Comparison of ENCODE assay signal across 10 cellular contexts in the genomic region with DNA sequence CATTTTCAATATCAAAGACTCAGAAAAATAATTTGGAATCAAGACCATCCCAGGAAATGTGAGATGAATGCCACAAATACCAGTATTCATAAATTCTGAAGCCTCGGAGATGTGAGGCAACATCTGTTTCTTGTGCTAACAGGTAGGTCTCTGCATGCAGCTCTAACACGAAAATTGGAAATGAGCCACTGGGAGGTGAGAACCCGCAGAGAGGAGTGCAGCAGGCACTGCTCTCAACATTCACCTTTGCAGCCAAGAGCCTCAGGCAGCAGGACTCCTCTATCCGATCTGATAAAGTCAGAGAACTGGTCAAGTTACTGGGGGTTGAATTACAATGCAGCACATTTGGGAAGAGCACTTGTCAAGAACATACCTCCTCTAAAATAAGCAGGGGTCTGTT.
DNase-seq lines count a peak whose midpoint lies in the region; ATAC-seq and TF ChIP-seq lines count a peak whose summit lies in the region.
"Had no signal": no experiment of that assay in that cellular context is flagged by ENCODE, and none has a peak within 500 bp of the region (broad histone marks: within the 10 kb centered on the region; RNA-seq: fewer than 3 reads in every experiment).

No MANE protein-coding gene starts in this region.

- peaks cover 79 to 93% of the 10 kb centered on the region in 2 experiments for H3K4me1 ChIP-seq in HCT116 (ENCODE audit: control insufficient read depth in 1 of 2, insufficient read depth in 2 of 2, low read length in 2 of 2)
- H3K4me1 ChIP-seq in gastrocnemius medialis, result peaks cover 10 to 43% of the 10 kb centered on the region in 2 donors

- no peak overlapping the region for H2AFZ ChIP-seq in HCT116 (ENCODE audit: low read depth, low read length, poor library complexity, severe bottlenecking)

- H3K27me3 ChIP-seq in HCT116 (ENCODE audit: insufficient read depth, low read length) (no peaks in the 10 kb centered on the region), gastrocnemius medialis (no peaks in the 10 kb centered on the region)
- H3K27me3 ChIP-seq: upper lobe of right lung had no signal

- H3K4me1 Mint-ChIP-seq in brain, result peaks cover 80% of the 10 kb centered on the region

- H3K9me3 Mint-ChIP-seq in brain, result peaks cover 0 to 5% (median 0%) of the 10 kb centered on the region in 5 experiments
- H3K9me3 Mint-ChIP-seq: activated CD4-positive, alpha-beta memory T cell treated with anti-CD3 and anti-CD28 coated beads for 36 hours had no signal

- peak overlapping the region; percentile 100 for H3K27ac ChIP-seq in HCT116 (ENCODE audit: low read depth, low read length)
- H3K27ac ChIP-seq in gastrocnemius medialis, result no peak overlapping the region
- H3K27ac ChIP-seq: upper lobe of right lung had no signal

- no peak for DNase-seq in HCT116 (ENCODE audit: low read depth, low spot score)
- DNase-seq in NCI-H2107 treated with DMSO at 0.1 percent for 48 hours (lab: John Stamatoyannopoulos, UW; ENCODE audit: unreplicated experiment), result peak; percentile 76
- DNase-seq in myocyte (ENCODE audit: low read depth), result peak; percentile 28
- no peak for DNase-seq in DMS114 treated with DMSO at 0.1 percent for 48 hours (lab: John Stamatoyannopoulos, UW; ENCODE audit: unreplicated experiment)
- DNase-seq in gastrocnemius medialis, result no peak
- DNase-seq in stimulated activated CD4-positive, alpha-beta T cell treated with anti-CD3 and anti-CD28 coated beads, Interleukin-4, amount 100 ng/mL, for 1 hour, result no peak
- DNase-seq in activated T-cell treated with anti-CD3 and anti-CD28 coated beads, Interleukin-2, amount 50 U/mL, for 1 hour, result no peak
- DNase-seq: activated CD4-positive, alpha-beta memory T cell treated with anti-CD3 and anti-CD28 coated beads for 36 hours; upper lobe of right lung had no signal

- H3K4me2 ChIP-seq in HCT116 (ENCODE audit: low read length), result peak overlapping the region; percentile 47

- H3K79me2 ChIP-seq in HCT116 (ENCODE audit: insufficient read depth, low read length), result peaks cover 7% of the 10 kb centered on the region; the same call in 1 of the 2 replicates

- RAD21 ChIA-PET in HCT116 (lab: Charles Lee; ENCODE audit: low non-redundant PET in 1 of 2, low total read pairs in 2 of 2, uncharacterized antibody in 2 of 2, unreplicated experiment in 2 of 2), result interaction anchor here in 1 of 2 experiments (0.7 to 1.7 kb wide), 2 partner anchors 45 to 162 kb away, joined by 3 to 4 read pairs; no protein-coding TSS in a partner anchor

- TF ChIP-seq POLR2A in HCT116 (IDR thresholded peaks at IDR 0.05; ENCODE audit: borderline replicate concordance, extremely low read depth, insufficient read depth, insufficient read length) (no peak), gastrocnemius medialis (IDR thresholded peaks at IDR 0.05) (no peak)

- intact Hi-C loops in HCT116 (cut with micrococcal nuclease) (loop anchor here (5.0 kb wide), 2 partner anchors 84 to 626 kb away; partner anchors contain the start of gene BBS10), gastrocnemius medialis (cut with DNase I; ENCODE audit: low total_unique reads) (loop anchor here (5.0 kb wide), 1 partner anchor 311 kb away; the partner anchor contains the start of gene PHLDA1)

- CTCF ChIA-PET in HCT116 (lab: Charles Lee), result no interaction called here

- H3K27me3 Mint-ChIP-seq in brain, result no peaks in the 10 kb centered on the region
- H3K27me3 Mint-ChIP-seq: activated CD4-positive, alpha-beta memory T cell treated with anti-CD3 and anti-CD28 coated beads for 36 hours had no signal

- H3K4me3 Mint-ChIP-seq in brain, result peak overlapping the region in 4 of 5 experiments; percentile 12 to 63 (median 42)
- H3K4me3 Mint-ChIP-seq: activated CD4-positive, alpha-beta memory T cell treated with anti-CD3 and anti-CD28 coated beads for 36 hours had no signal

- no peaks in the 10 kb centered on the region for H3K9me3 ChIP-seq in HCT116 (ENCODE audit: control insufficient read depth in 1 of 2, insufficient read depth in 1 of 2, low read depth in 1 of 2, low read length in 2 of 2)
- no peaks in the 10 kb centered on the region for H3K9me3 ChIP-seq in gastrocnemius medialis
- H3K9me3 ChIP-seq: upper lobe of right lung had no signal

- POLR2A ChIA-PET in HCT116 (lab: Charles Lee), result interaction anchor here (1.1 to 11.0 kb wide), 8 partner anchors 8 to 73 kb away, joined by 3 to 89 read pairs (median 5); no protein-coding TSS in a partner anchor

- peak overlapping the region; percentile 67 for H3K9ac ChIP-seq in HCT116 (ENCODE audit: low read length)

- H3K4me3 ChIP-seq in HCT116 (replicated peaks in 1 of 2; ENCODE audit: low read depth in 1 of 2, low read length in 2 of 2) (no peak overlapping the region), gastrocnemius medialis (no peak overlapping the region)
- H3K4me3 ChIP-seq: upper lobe of right lung had no signal

- TF ChIP-seq RAD21 in HCT116 (IDR thresholded peaks at IDR 0.05; ENCODE audit: low read depth), result no peak

- BruUV-seq in HCT116 (replicated peaks; lab: Mats Ljungman, UMichigan), result no TSS peak

- in situ Hi-C loops in gastrocnemius medialis (cut with MboI; ENCODE audit: low sequenced_read_pairs in 4 of 4), result no loop called here

- no peaks in the 10 kb centered on the region for H4K20me1 ChIP-seq in HCT116 (ENCODE audit: insufficient read depth)

- TF ChIP-seq CTCF in HCT116 (IDR thresholded peaks at IDR 0.05 in 2 of 3, conservative IDR thresholded peaks at IDR 0.05 in 1 of 3; ENCODE audit: borderline replicate concordance in 1 of 3, insufficient read depth in 1 of 3, low read depth in 2 of 3, low read length in 2 of 3), result no peak
- no peak for TF ChIP-seq CTCF in brain (conservative IDR thresholded peaks at IDR 0.05)
- TF ChIP-seq CTCF in gastrocnemius medialis (IDR thresholded peaks at IDR 0.05 in 4 of 5, conservative IDR thresholded peaks at IDR 0.05 in 1 of 5), result no peak

- no peaks in the 10 kb centered on the region for H3K36me3 Mint-ChIP-seq in brain
- H3K36me3 Mint-ChIP-seq: activated CD4-positive, alpha-beta memory T cell treated with anti-CD3 and anti-CD28 coated beads for 36 hours had no signal

- H3K36me3 ChIP-seq in HCT116 (ENCODE audit: control insufficient read depth in 1 of 2, insufficient read depth in 2 of 2, low read length in 2 of 2) (no peaks in the 10 kb centered on the region), gastrocnemius medialis (no peaks in the 10 kb centered on the region)
- H3K36me3 ChIP-seq: upper lobe of right lung had no signal

- H3K9me2 ChIP-seq in HCT116 (ENCODE audit: insufficient read depth), result no peaks in the 10 kb centered on the region

- no peak for ATAC-seq in HCT116
- no peak for ATAC-seq in gastrocnemius medialis
- ATAC-seq: upper lobe of right lung had no signal

- peak overlapping the region; percentile 84 to 96 (median 93) for H3K27ac Mint-ChIP-seq in brain
- H3K27ac Mint-ChIP-seq: activated CD4-positive, alpha-beta memory T cell treated with anti-CD3 and anti-CD28 coated beads for 36 hours had no signal

TF ChIP-seq in HCT116, 20 proteins besides CTCF, POLR2A, EP300 and RAD21:
- TF ChIP-seq POLR2AphosphoS5 (IDR thresholded peaks at IDR 0.05; ENCODE audit: low read depth, low read length), result peak; percentile 39; the same call in 1 of the 2 replicates
- TF ChIP-seq, protein P1, sequence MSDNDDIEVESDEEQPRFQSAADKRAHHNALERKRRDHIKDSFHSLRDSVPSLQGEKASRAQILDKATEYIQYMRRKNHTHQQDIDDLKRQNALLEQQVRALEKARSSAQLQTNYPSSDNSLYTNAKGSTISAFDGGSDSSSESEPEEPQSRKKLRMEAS (IDR thresholded peaks at IDR 0.05), result peak; percentile 54
- TF ChIP-seq FOSL1 (IDR thresholded peaks at IDR 0.05; ENCODE audit: low read depth), result no peak
- no peak for TF ChIP-seq CEBPB (IDR thresholded peaks at IDR 0.05; ENCODE audit: low read depth)

Comparison
In these comparisons a context has a peak if more than half of its experiments do, and no peak if none do; other contexts are left out.
1. DNase-seq: peak in NCI-H2107 treated with DMSO at 0.1 percent for 48 hours (single experiment) and myocyte (single experiment); none in HCT116 (single experiment), DMS114 treated with DMSO at 0.1 percent for 48 hours (single experiment), gastrocnemius medialis (0 of 2), stimulated activated CD4-positive, alpha-beta T cell treated with anti-CD3 and anti-CD28 coated beads, Interleukin-4, amount 100 ng/mL, for 1 hour (single experiment) and activated T-cell treated with anti-CD3 and anti-CD28 coated beads, Interleukin-2, amount 50 U/mL, for 1 hour (single experiment).